Comparison of ENCODE assay signal across 8 cellular contexts in the genomic region with DNA sequence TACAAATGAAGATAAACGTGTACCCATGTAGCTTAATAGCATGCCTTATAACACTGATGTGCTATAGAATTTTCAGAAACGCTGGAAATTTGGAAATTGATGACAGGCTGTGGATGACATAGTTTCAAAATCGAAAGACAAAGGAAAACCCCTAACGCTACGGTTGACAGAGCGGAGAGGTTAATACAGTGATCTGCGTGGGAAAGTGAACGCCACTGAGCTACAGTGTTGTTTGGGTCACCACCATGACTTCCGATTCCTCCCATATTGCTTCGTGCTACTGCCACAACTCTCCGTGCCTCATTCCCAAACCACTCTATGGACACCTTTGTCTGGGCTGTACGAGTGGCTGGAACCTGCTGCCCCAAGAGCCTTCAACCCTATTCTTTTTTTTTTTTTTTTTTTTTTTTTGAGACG. TPM values are rescaled to one million over a fixed set of nuclear protein-coding genes. Genes with fewer than 3 reads are reported as not detected.
DNase-seq lines count a peak whose midpoint lies in the region; ATAC-seq and TF ChIP-seq lines count a peak whose summit lies in the region.

No MANE protein-coding gene starts in this region.

- H3K4me1 ChIP-seq in thoracic aorta (ENCODE audit: control insufficient read depth in 1 of 2, low read depth in 2 of 2): peaks cover 4 to 22% of the 10 kb centered on the region in 2 donors
- peaks cover 27% of the 10 kb centered on the region for H3K4me1 ChIP-seq in body of pancreas

- H3K9me3 Mint-ChIP-seq in activated naive CD4-positive, alpha-beta T cell treated with anti-CD3 and anti-CD28 coated beads, Interleukin-2, amount 10 ng/mL, durations not matched to agents 7 days and 5 days: peaks cover 2% of the 10 kb centered on the region
- H3K9me3 Mint-ChIP-seq in brain: peaks cover 0 to 8% (median 5%) of the 10 kb centered on the region in 5 experiments

- H3K4me3 ChIP-seq in thoracic aorta (peak overlapping the region; percentile 73), body of pancreas (peak overlapping the region in 1 of 2 donors; percentile 36)

- H3K9me3 ChIP-seq in thoracic aorta (no peaks in the 10 kb centered on the region), body of pancreas (no peaks in the 10 kb centered on the region)

- no peaks in the 10 kb centered on the region for H3K36me3 ChIP-seq in thoracic aorta
- no peaks in the 10 kb centered on the region for H3K36me3 ChIP-seq in body of pancreas (replicated peaks in 1 of 2; ENCODE audit: insufficient read depth in 1 of 2, low read depth in 2 of 2)

- H3K27ac Mint-ChIP-seq in activated naive CD4-positive, alpha-beta T cell treated with anti-CD3 and anti-CD28 coated beads, Interleukin-2, amount 10 ng/mL, durations not matched to agents 7 days and 5 days: peak overlapping the region; percentile 78
- H3K27ac Mint-ChIP-seq in brain: no peak overlapping the region

- whole genome bisulfite sequencing in body of pancreas, 2 donors: 9 to 14% methylated on average over 13 of the region's 13 CpGs

- H3K4me1 Mint-ChIP-seq in activated naive CD4-positive, alpha-beta T cell treated with anti-CD3 and anti-CD28 coated beads, Interleukin-2, amount 10 ng/mL, durations not matched to agents 7 days and 5 days: peaks cover 21% of the 10 kb centered on the region
- H3K4me1 Mint-ChIP-seq in brain: peaks cover 24% of the 10 kb centered on the region

- ATAC-seq in HG03135 (IDR thresholded peaks at IDR 0.05; ENCODE audit: unreplicated experiment) (peak; percentile 28), thoracic aorta (ENCODE audit: insufficient number of reproducible peaks, low FRiP score, low read depth) (no peak), body of pancreas (no peak)

- CTCF ChIA-PET in activated naive CD4-positive, alpha-beta T cell treated with anti-CD3 and anti-CD28 coated beads, Interleukin-2, amount 10 ng/mL, durations not matched to agents 7 days and 5 days (lab: Charles Lee): interaction anchor here (1.0 kb wide), 1 partner anchor 8 kb away, joined by 3 read pairs; a partner anchor contains a TSS

- peak overlapping the region; percentile 78 for H3K4me3 Mint-ChIP-seq in activated naive CD4-positive, alpha-beta T cell treated with anti-CD3 and anti-CD28 coated beads, Interleukin-2, amount 10 ng/mL, durations not matched to agents 7 days and 5 days
- peak overlapping the region; percentile 7 to 83 (median 71) for H3K4me3 Mint-ChIP-seq in brain

- peaks cover 15% of the 10 kb centered on the region for H3K36me3 Mint-ChIP-seq in activated naive CD4-positive, alpha-beta T cell treated with anti-CD3 and anti-CD28 coated beads, Interleukin-2, amount 10 ng/mL, durations not matched to agents 7 days and 5 days
- H3K36me3 Mint-ChIP-seq in brain: no peaks in the 10 kb centered on the region

- DNase-seq in activated naive CD4-positive, alpha-beta T cell treated with anti-CD3 and anti-CD28 coated beads, Interleukin-2, amount 10 ng/mL, durations not matched to agents 7 days and 5 days: no peak
- DNase-seq in activated naive CD4-positive, alpha-beta T cell treated with anti-CD3 and anti-CD28 coated beads, Interleukin-2, amount 50 U/mL, for 16 hours: no peak
- DNase-seq in thoracic aorta (ENCODE audit: low spot score) (no peak), body of pancreas (no peak), NCI-H146 (lab: John Stamatoyannopoulos, UW) (no peak), HCEC 1CT (no peak)

- no peak for TF ChIP-seq POLR2A in body of pancreas (IDR thresholded peaks at IDR 0.05)

- TF ChIP-seq CTCF in brain (conservative IDR thresholded peaks at IDR 0.05) (no peak), thoracic aorta (IDR thresholded peaks at IDR 0.05) (no peak), body of pancreas (IDR thresholded peaks at IDR 0.05) (no peak)

- intact Hi-C loops in body of pancreas (cut with DNase I): no loop called here

- H3K27me3 ChIP-seq in thoracic aorta (replicated peaks; ENCODE audit: insufficient read depth) (peaks cover 46% of the 10 kb centered on the region), body of pancreas (peaks cover 10 to 65% of the 10 kb centered on the region in 2 donors)

- H3K27ac ChIP-seq in thoracic aorta (no peak overlapping the region), body of pancreas (no peak overlapping the region)

- peaks cover 75% of the 10 kb centered on the region for H3K27me3 Mint-ChIP-seq in activated naive CD4-positive, alpha-beta T cell treated with anti-CD3 and anti-CD28 coated beads, Interleukin-2, amount 10 ng/mL, durations not matched to agents 7 days and 5 days
- peaks cover 96% of the 10 kb centered on the region for H3K27me3 Mint-ChIP-seq in brain

RNA-seq across cellular contexts. Expression of a gene that starts 7.3 kb away (rescaled TPM):
- polyA plus RNA-seq in brain (ENCODE audit: insufficient read depth, low read depth, low replicate concordance): 9.6 TPM
- total RNA-seq in thoracic aorta (not detected), body of pancreas (not detected)
